ENCODE assay signal across 1 cellular context in genomic region chr2:20506281-20506685, GRCh38.
TF ChIP-seq lines count a peak whose summit lies in the region.

No MANE protein-coding gene starts in this region.

TF ChIP-seq in K562, 482 proteins besides CTCF, POLR2A, EP300 and RAD21:
- TF ChIP-seq E2F6 (IDR thresholded peaks at IDR 0.05; ENCODE audit: borderline replicate concordance in 1 of 2, extremely low read depth in 1 of 2, insufficient read depth in 1 of 2, insufficient read length in 1 of 2, low read depth in 1 of 2, low read length in 1 of 2, poor library complexity in 1 of 2, severe bottlenecking in 1 of 2), result no peak
- no peak for TF ChIP-seq E2F5 (CRISPR knock-in tag; IDR thresholded peaks at IDR 0.05)
- no peak for TF ChIP-seq XRCC4 (IDR thresholded peaks at IDR 0.05; ENCODE audit: extremely low read depth, insufficient read depth, insufficient read length)
- TF ChIP-seq NCOR1 (IDR thresholded peaks at IDR 0.05), result no peak
- TF ChIP-seq HNRNPL (IDR thresholded peaks at IDR 0.05; ENCODE audit: low read depth, low read length), result no peak
- no peak for TF ChIP-seq ZNF197 (CRISPR knock-in tag; IDR thresholded peaks at IDR 0.05; ENCODE audit: low read depth)
- no peak for TF ChIP-seq ZNF146 (CRISPR knock-in tag; IDR thresholded peaks at IDR 0.05; ENCODE audit: unreplicated experiment)
- TF ChIP-seq ZNF263 (CRISPR knock-in tag; IDR thresholded peaks at IDR 0.05; ENCODE audit: borderline replicate concordance), result no peak
- no peak for TF ChIP-seq TEAD4 (IDR thresholded peaks at IDR 0.05; ENCODE audit: low read length)
- TF ChIP-seq TEAD4 (CRISPR knock-in tag; IDR thresholded peaks at IDR 0.05; ENCODE audit: borderline replicate concordance), result no peak
